8 cellular contexts compared by ENCODE assay signal in genomic region chr4:48578132-48578964, GRCh38.
A peak's percentile ranks its signal among the peaks of the same experiment; 100 is the strongest.
DNase-seq lines count a peak whose midpoint lies in the region; ATAC-seq lines count a peak whose summit lies in the region.

No MANE protein-coding gene starts in this region.

- DNase-seq in stimulated activated naive CD4-positive, alpha-beta T cell (lab: John Stamatoyannopoulos, UW): peak; percentile 0 to 61 (median 28)
- no peak for DNase-seq in stimulated activated naive CD4-positive, alpha-beta T cell treated with Interleukin-2 at 50 U/mL for 16 hours (lab: John Stamatoyannopoulos, UW)
- DNase-seq in NCI-H146 treated with DMSO at 0.1 percent for 48 hours (lab: John Stamatoyannopoulos, UW; ENCODE audit: unreplicated experiment) (peak; percentile 27), T-helper 9 cell (peak; percentile 36), kidney tubule cell (ENCODE audit: low spot score) (peak; percentile 70)
- DNase-seq in central memory CD4-positive, alpha-beta T cell: peak; percentile 42
- peak; percentile 61 for DNase-seq in stimulated activated CD4-positive, alpha-beta T cell treated with anti-CD3 and anti-CD28 coated beads, Interleukin-4, amount 100 ng/mL, for 24 hours

- peak; percentile 85 for ATAC-seq in HG02798 (IDR thresholded peaks at IDR 0.05; ENCODE audit: poor library complexity, unreplicated experiment)
